Comparison of ENCODE assay signal across 8 cellular contexts in genomic region chr11:128341280-128341679, GRCh38.
A peak's percentile ranks its signal among the peaks of the same experiment; 100 is the strongest.
DNase-seq lines count a peak whose midpoint lies in the region; ATAC-seq and TF ChIP-seq lines count a peak whose summit lies in the region.
"Had no signal": no experiment of that assay in that cellular context is flagged by ENCODE, and none has a peak within 500 bp of the region (broad histone marks: within the 10 kb centered on the region; RNA-seq: fewer than 3 reads in every experiment).

No MANE protein-coding gene starts in this region.

- H4K20me1 ChIP-seq in Loucy (ENCODE audit: insufficient read depth, low read length, poor library complexity, severe bottlenecking), result no peaks in the 10 kb centered on the region

- POLR2A ChIA-PET in activated CD4-positive, alpha-beta memory T cell treated with anti-CD3 and anti-CD28 coated beads, Interleukin-2, amount 10 ng/mL, durations not matched to agents 7 days and 5 days (lab: Charles Lee), result interaction anchor here (0.8 to 10.1 kb wide), 23 partner anchors 15 to 184 kb away, joined by 3 to 146 read pairs (median 6); no protein-coding TSS in a partner anchor

- intact Hi-C loops in left cardiac atrium (cut with DNase I), result no loop called here

- no peak for TF ChIP-seq CTCF in Loucy (conservative IDR thresholded peaks at IDR 0.05; ENCODE audit: low read length)

- ATAC-seq in left cardiac atrium, result peak; percentile 44 to 45
- no peak for ATAC-seq in stimulated activated naive B cell treated with anti-CD40 and anti-IgM and Interleukin-4, amounts not matched to agents 10 μg/mL and 1 μg/mL and 100 μg/mL, for 72 hours (replicated peaks)

- no peaks in the 10 kb centered on the region for H3K9me2 ChIP-seq in Loucy (replicated peaks; ENCODE audit: low read depth, low read length)

- H3K4me3 ChIP-seq in Loucy (ENCODE audit: low read length, poor library complexity, severe bottlenecking), result peak overlapping the region; percentile 45
- H3K4me3 ChIP-seq: MG63 had no signal

- peaks cover 75% of the 10 kb centered on the region for H3K4me1 Mint-ChIP-seq in activated CD4-positive, alpha-beta memory T cell treated with anti-CD3 and anti-CD28 coated beads, Interleukin-2, amount 10 ng/mL, durations not matched to agents 7 days and 5 days
- H3K4me1 Mint-ChIP-seq in stimulated activated naive B cell treated with anti-CD40 and anti-IgM and Interleukin-4, amounts not matched to agents 10 μg/mL and 1 μg/mL and 100 μg/mL, for 72 hours, result peaks cover 24 to 34% of the 10 kb centered on the region in 2 donors

- no peaks in the 10 kb centered on the region for H3K27me3 ChIP-seq in Loucy (ENCODE audit: insufficient read depth, low read length, poor library complexity, severe bottlenecking)
- H3K27me3 ChIP-seq: MG63 had no signal

- peak overlapping the region; percentile 69 for H3K4me2 ChIP-seq in Loucy (ENCODE audit: low read depth, low read length, poor library complexity, severe bottlenecking)

- H3K36me3 ChIP-seq in Loucy (ENCODE audit: insufficient read depth, low read length), result no peaks in the 10 kb centered on the region
- H3K36me3 ChIP-seq: MG63 had no signal

- CTCF ChIA-PET in activated CD4-positive, alpha-beta memory T cell treated with anti-CD3 and anti-CD28 coated beads, Interleukin-2, amount 10 ng/mL, durations not matched to agents 7 days and 5 days (lab: Charles Lee), result interaction anchor here (1.2 to 4.5 kb wide), 8 partner anchors 14 to 182 kb away, joined by 3 to 35 read pairs (median 5); no protein-coding TSS in a partner anchor

- peak; percentile 74 for DNase-seq in activated CD4-positive, alpha-beta memory T cell treated with anti-CD3 and anti-CD28 coated beads, Interleukin-2, amount 10 ng/mL, durations not matched to agents 7 days and 5 days
- DNase-seq in left cardiac atrium (no peak), NCI-H1048 (lab: John Stamatoyannopoulos, UW) (no peak), EL (no peak), glomerular visceral epithelial cell (ENCODE audit: extremely low spot score) (no peak)
- no peak for DNase-seq in stimulated activated naive B cell treated with anti-CD40 and anti-IgM and Interleukin-4, amounts not matched to agents 10 μg/mL and 1 μg/mL and 100 μg/mL, for 72 hours
- DNase-seq: MG63 had no signal

- no peaks in the 10 kb centered on the region for H3K79me2 ChIP-seq in Loucy (ENCODE audit: insufficient read depth, low read length)

- H3K27me3 Mint-ChIP-seq in activated CD4-positive, alpha-beta memory T cell treated with anti-CD3 and anti-CD28 coated beads, Interleukin-2, amount 10 ng/mL, durations not matched to agents 7 days and 5 days, result no peaks in the 10 kb centered on the region
- no peaks in the 10 kb centered on the region for H3K27me3 Mint-ChIP-seq in stimulated activated naive B cell treated with anti-CD40 and anti-IgM and Interleukin-4, amounts not matched to agents 10 μg/mL and 1 μg/mL and 100 μg/mL, for 72 hours

- peaks cover 6% of the 10 kb centered on the region for H3K36me3 Mint-ChIP-seq in activated CD4-positive, alpha-beta memory T cell treated with anti-CD3 and anti-CD28 coated beads, Interleukin-2, amount 10 ng/mL, durations not matched to agents 7 days and 5 days (ENCODE audit: low read depth)
- H3K36me3 Mint-ChIP-seq in stimulated activated naive B cell treated with anti-CD40 and anti-IgM and Interleukin-4, amounts not matched to agents 10 μg/mL and 1 μg/mL and 100 μg/mL, for 72 hours, result no peaks in the 10 kb centered on the region

- no peaks in the 10 kb centered on the region for H3K9me3 Mint-ChIP-seq in activated CD4-positive, alpha-beta memory T cell treated with anti-CD3 and anti-CD28 coated beads, Interleukin-2, amount 10 ng/mL, durations not matched to agents 7 days and 5 days
- no peaks in the 10 kb centered on the region for H3K9me3 Mint-ChIP-seq in stimulated activated naive B cell treated with anti-CD40 and anti-IgM and Interleukin-4, amounts not matched to agents 10 μg/mL and 1 μg/mL and 100 μg/mL, for 72 hours

- H2AFZ ChIP-seq in Loucy (ENCODE audit: low read length), result peak overlapping the region; percentile 26

- H3F3A ChIP-seq in Loucy (ENCODE audit: low read depth), result peaks cover 5% of the 10 kb centered on the region; the same call in 1 of the 2 replicates

- H3K27ac Mint-ChIP-seq in activated CD4-positive, alpha-beta memory T cell treated with anti-CD3 and anti-CD28 coated beads, Interleukin-2, amount 10 ng/mL, durations not matched to agents 7 days and 5 days, result peak overlapping the region; percentile 96
- H3K27ac Mint-ChIP-seq in stimulated activated naive B cell treated with anti-CD40 and anti-IgM and Interleukin-4, amounts not matched to agents 10 μg/mL and 1 μg/mL and 100 μg/mL, for 72 hours, result peak overlapping the region; percentile 31

- peaks cover 35% of the 10 kb centered on the region for H3K4me1 ChIP-seq in Loucy (ENCODE audit: insufficient read depth, low read length, poor library complexity, severe bottlenecking)

- peak overlapping the region; percentile 65 for H3K4me3 Mint-ChIP-seq in activated CD4-positive, alpha-beta memory T cell treated with anti-CD3 and anti-CD28 coated beads, Interleukin-2, amount 10 ng/mL, durations not matched to agents 7 days and 5 days
- H3K4me3 Mint-ChIP-seq in stimulated activated naive B cell treated with anti-CD40 and anti-IgM and Interleukin-4, amounts not matched to agents 10 μg/mL and 1 μg/mL and 100 μg/mL, for 72 hours, result no peak overlapping the region

- H3K9ac ChIP-seq in Loucy (ENCODE audit: low read depth, low read length, poor library complexity, severe bottlenecking), result peak overlapping the region; percentile 47

- no peaks in the 10 kb centered on the region for H3K9me3 ChIP-seq in Loucy (ENCODE audit: insufficient read depth, low read depth, low read length)
- H3K9me3 ChIP-seq: MG63 had no signal

Comparison
In these comparisons a context has a peak if more than half of its experiments do, and no peak if none do; other contexts are left out.
1. ATAC-seq: peak in left cardiac atrium (2 of 2); none in stimulated activated naive B cell treated with anti-CD40 and anti-IgM and Interleukin-4, amounts not matched to agents 10 μg/mL and 1 μg/mL and 100 μg/mL, for 72 hours (0 of 2).